Comparison of ENCODE assay signal across 2 cellular contexts in genomic region chr17:43457362-43457692, GRCh38.
TF ChIP-seq lines count a peak whose summit lies in the region.

No MANE protein-coding gene starts in this region.

TF ChIP-seq in IMR-90, 13 proteins besides CTCF, POLR2A, EP300 and RAD21:
- TF ChIP-seq CHD1 (IDR thresholded peaks at IDR 0.05; ENCODE audit: low read depth, low read length) (no peak), CEBPB (IDR thresholded peaks at IDR 0.05; ENCODE audit: low read depth, low read length) (no peak), MXI1 (IDR thresholded peaks at IDR 0.05; ENCODE audit: borderline replicate concordance, low read depth, low read length) (no peak), FOS (IDR thresholded peaks at IDR 0.05; ENCODE audit: low read depth, low read length) (no peak), USF2 (IDR thresholded peaks at IDR 0.05; ENCODE audit: low read depth, low read length) (no peak), MAFK (IDR thresholded peaks at IDR 0.05; ENCODE audit: low read depth, low read length) (no peak), NFE2L2 (IDR thresholded peaks at IDR 0.05; ENCODE audit: low read depth, low read length) (no peak), ELK1 (IDR thresholded peaks at IDR 0.05; ENCODE audit: borderline replicate concordance, low read depth, low read length) (no peak), MAZ (IDR thresholded peaks at IDR 0.05; ENCODE audit: borderline replicate concordance, low read depth, low read length) (no peak)

TF ChIP-seq in H1, 55 proteins besides CTCF, POLR2A, EP300 and RAD21:
- no peak for TF ChIP-seq RXRA (IDR thresholded peaks at IDR 0.05; ENCODE audit: insufficient read depth, low read depth, low read length)
- no peak for TF ChIP-seq RFX5 (IDR thresholded peaks at IDR 0.05; ENCODE audit: borderline replicate concordance, low read depth, low read length)
- no peak for TF ChIP-seq TAF1 (IDR thresholded peaks at IDR 0.05; ENCODE audit: low read depth, low read length)
- TF ChIP-seq GTF2F1 (IDR thresholded peaks at IDR 0.05; ENCODE audit: borderline replicate concordance, low read depth, low read length), result no peak
- no peak for TF ChIP-seq HDAC2 (IDR thresholded peaks at IDR 0.05; ENCODE audit: borderline replicate concordance in 1 of 2, low read depth in 2 of 2, low read length in 2 of 2)
- no peak for TF ChIP-seq EZH2 (IDR thresholded peaks at IDR 0.05; ENCODE audit: low read depth, low read length, severe bottlenecking)
- TF ChIP-seq TAF7 (optimal IDR thresholded peaks at IDR 0.05; ENCODE audit: borderline replicate concordance, low read depth, low read length), result no peak
- TF ChIP-seq TCF12 (IDR thresholded peaks at IDR 0.05; ENCODE audit: low read depth, low read length), result no peak
- no peak for TF ChIP-seq JUND (IDR thresholded peaks at IDR 0.05; ENCODE audit: low read length)
- TF ChIP-seq HDAC6 (IDR thresholded peaks at IDR 0.05; ENCODE audit: low read depth, low read length), result no peak
